ENCODE assay signal across 8 cellular contexts in genomic region chr1:161037661-161038522, GRCh38.
A peak's percentile ranks its signal among the peaks of the same experiment; 100 is the strongest.
DNase-seq lines count a peak whose midpoint lies in the region; ATAC-seq and TF ChIP-seq lines count a peak whose summit lies in the region.

No MANE protein-coding gene starts in this region.

- DNase-seq in choroid plexus epithelial cell (ENCODE audit: low read depth) (no peak), KBM-7 (no peak), ACHN (no peak)

- TF ChIP-seq CTCF in 22Rv1 (IDR thresholded peaks at IDR 0.05) (no peak), KMS-11 (conservative IDR thresholded peaks at IDR 0.05; ENCODE audit: low read depth, low read length) (no peak), choroid plexus epithelial cell (conservative IDR thresholded peaks at IDR 0.05; ENCODE audit: low read depth, low read length) (no peak)

- ATAC-seq in GM21576 (IDR thresholded peaks at IDR 0.05; ENCODE audit: unreplicated experiment): no peak
- ATAC-seq in GM19397 (IDR thresholded peaks at IDR 0.05; ENCODE audit: unreplicated experiment): no peak

- H3K36me3 ChIP-seq in KMS-11 (ENCODE audit: insufficient read depth): peaks cover 6% of the 10 kb centered on the region; the same call in 1 of the 2 replicates
- peaks cover 33 to 35% of the 10 kb centered on the region in 2 donors for H3K36me3 ChIP-seq in mucosa of rectum (ENCODE audit: control insufficient read depth in 2 of 2, insufficient read depth in 2 of 2, low read length in 2 of 2)

- no peaks in the 10 kb centered on the region for H4K20me1 ChIP-seq in KMS-11 (ENCODE audit: insufficient read depth)

- peak overlapping the region; percentile 86 for H3K4me2 ChIP-seq in KMS-11

- H3K9me3 ChIP-seq in mucosa of rectum (ENCODE audit: control insufficient read depth in 2 of 2, low read length in 2 of 2): no peaks in the 10 kb centered on the region

- H3K27ac ChIP-seq in 22Rv1 (peak overlapping the region; percentile 85), KMS-11 (peak overlapping the region; percentile 10; the same call in 1 of the 2 replicates), mucosa of rectum (ENCODE audit: low read depth in 2 of 2, low read length in 2 of 2) (peak overlapping the region; percentile 94 to 95)

- no peaks in the 10 kb centered on the region for H3K79me2 ChIP-seq in KMS-11 (ENCODE audit: insufficient read depth, low read depth)

- no peaks in the 10 kb centered on the region for H3K27me3 ChIP-seq in KMS-11 (ENCODE audit: insufficient read depth, low read depth)
- H3K27me3 ChIP-seq in mucosa of rectum (ENCODE audit: control insufficient read depth in 2 of 2, insufficient read depth in 2 of 2, low read length in 2 of 2): no peaks in the 10 kb centered on the region

- H3K9ac ChIP-seq in KMS-11 (peak overlapping the region; percentile 46; the same call in 1 of the 2 replicates), mucosa of rectum (ENCODE audit: low read depth in 1 of 2, low read length in 2 of 2) (peak overlapping the region; percentile 72 to 96)

- in situ Hi-C loops in KBM-7 (cut with MboI; ENCODE audit: low pct_unique_long_range_greater_than_20kb, low sequenced_read_pairs) (no loop called here), ACHN (cut with HindIII; ENCODE audit: low pct_ligation_motif_present, low pct_unique_long_range_greater_than_20kb, low sequenced_read_pairs) (no loop called here)

- H3K4me1 ChIP-seq in KMS-11 (ENCODE audit: low read depth, poor library complexity, severe bottlenecking) (peaks cover 36% of the 10 kb centered on the region), mucosa of rectum (ENCODE audit: control insufficient read depth in 2 of 2, insufficient read depth in 2 of 2, low read length in 2 of 2) (peaks cover 22 to 23% of the 10 kb centered on the region in 2 donors)

- H2AFZ ChIP-seq in KMS-11 (ENCODE audit: low read depth): peak overlapping the region; percentile 73

- peak overlapping the region; percentile 99 for H3K4me3 ChIP-seq in KMS-11 (IDR thresholded peaks at IDR 0.05; ENCODE audit: insufficient read depth, low read depth, low read length)
- H3K4me3 ChIP-seq in choroid plexus epithelial cell (ENCODE audit: low read depth, low read length): peak overlapping the region; percentile 53
- peak overlapping the region; percentile 82 to 93 for H3K4me3 ChIP-seq in mucosa of rectum (ENCODE audit: low read length in 2 of 2)

Comparison
In these comparisons a context has a peak if more than half of its experiments do, and no peak if none do; other contexts are left out.
1. H3K27ac ChIP-seq: peak in every context shown above with its lines; median percentile 94 in mucosa of rectum; 85 in 22Rv1; 10 in KMS-11.